In genomic region chr2:227766361-227766883, GRCh38 we compare ENCODE assay signal across 8 cellular contexts. TPM values are rescaled to one million over a fixed set of nuclear protein-coding genes. Genes with fewer than 3 reads are reported as not detected.
DNase-seq lines count a peak whose midpoint lies in the region; ATAC-seq, FAIRE-seq and TF ChIP-seq lines count a peak whose summit lies in the region.

No MANE protein-coding gene starts in this region.

- H3K27ac ChIP-seq in RWPE2 (ENCODE audit: poor library complexity, severe bottlenecking) (no peak overlapping the region), upper lobe of right lung (peak overlapping the region; percentile 49)

- H3K36me3 ChIP-seq in RWPE2 (ENCODE audit: low read depth) (no peaks in the 10 kb centered on the region), upper lobe of right lung (no peaks in the 10 kb centered on the region)

- H3K4me3 ChIP-seq in RWPE2 (ENCODE audit: severe bottlenecking), result no peak overlapping the region
- no peak overlapping the region for H3K4me3 ChIP-seq in upper lobe of right lung

- TF ChIP-seq CTCF in RWPE2 (IDR thresholded peaks at IDR 0.05; ENCODE audit: poor library complexity, severe bottlenecking) (peak; percentile 91), upper lobe of right lung (IDR thresholded peaks at IDR 0.05) (peak; percentile 91)

- ATAC-seq in GM21528 (IDR thresholded peaks at IDR 0.05; ENCODE audit: low FRiP score, unreplicated experiment) (peak; percentile 96), RWPE2 (ENCODE audit: low read depth) (peak; percentile 98), upper lobe of right lung (peak; percentile 99)

- DNase-seq in EH (ENCODE audit: low read depth) (peak; percentile 79), HTR-8/SVneo (ENCODE audit: insufficient read length, low spot score) (peak; percentile 75), RWPE2 (ENCODE audit: low spot score) (no peak), globus pallidus (ENCODE audit: low spot score) (peak; percentile 68), pons (ENCODE audit: low spot score) (peak; percentile 76), upper lobe of right lung (peak; percentile 82)
- DNase-seq in activated effector memory CD4-positive, alpha-beta T cell treated with anti-CD3 and anti-CD28 coated beads, Interleukin-2, amount 50 U/mL, for 16 hours, result peak; percentile 84

- no peak for FAIRE-seq in HTR-8/SVneo (lab: Jason Lieb, UNC)

- no peaks in the 10 kb centered on the region for H3K27me3 ChIP-seq in RWPE2 (ENCODE audit: insufficient read depth, poor library complexity, severe bottlenecking)
- no peaks in the 10 kb centered on the region for H3K27me3 ChIP-seq in upper lobe of right lung

- no peaks in the 10 kb centered on the region for H3K9me3 ChIP-seq in RWPE2 (ENCODE audit: severe bottlenecking)
- H3K9me3 ChIP-seq in upper lobe of right lung, result no peaks in the 10 kb centered on the region

- intact Hi-C loops in upper lobe of right lung (cut with DNase I), result loop anchor here (5.0 kb wide), 1 partner anchor 109 kb away; no protein-coding TSS in a partner anchor

- H3K4me1 ChIP-seq in RWPE2 (ENCODE audit: insufficient read depth, poor library complexity, severe bottlenecking), result no peaks in the 10 kb centered on the region
- H3K4me1 ChIP-seq in upper lobe of right lung, result peaks cover 3% of the 10 kb centered on the region

RNA-seq across cellular contexts. Expression of gene SCYGR8, which starts 20.7 kb away (rescaled TPM):
- not detected for total RNA-seq in upper lobe of right lung

RNA-seq across cellular contexts. Expression of gene SCYGR7, which starts 38.3 kb away (rescaled TPM):
- not detected for total RNA-seq in upper lobe of right lung

RNA-seq across cellular contexts. Expression of gene SCYGR6, which starts 41.9 kb away (rescaled TPM):
- total RNA-seq in upper lobe of right lung, result not detected

RNA-seq across cellular contexts. Expression of gene CCL20, which starts 47.2 kb away (rescaled TPM):
- 4.9 TPM for total RNA-seq in upper lobe of right lung

RNA-seq across cellular contexts. Expression of gene SLC19A3, which starts 48.6 kb away (rescaled TPM):
- 31.8 TPM for total RNA-seq in upper lobe of right lung
